In genomic region chr18:11357678-11358077, GRCh38 we compare ENCODE assay signal across 26 cellular contexts.
"Had no signal": no experiment of that assay in that cellular context is flagged by ENCODE, and none has a peak within 500 bp of the region (broad histone marks: within the 10 kb centered on the region; RNA-seq: fewer than 3 reads in every experiment).

No MANE protein-coding gene starts in this region.

- DNase-seq: stimulated activated CD4-positive, alpha-beta T cell treated with anti-CD3 and anti-CD28 coated beads, Interleukin-2, amount 100 ng/mL, for 48 hours; stimulated activated CD4-positive, alpha-beta T cell treated with anti-CD3 and anti-CD28 coated beads, Interleukin-4, amount 100 ng/mL, for 1 hour; stimulated activated CD4-positive, alpha-beta T cell treated with anti-CD3 and anti-CD28 coated beads, Interleukin-4, amount 100 ng/mL, for 24 hours; stimulated activated CD4-positive, alpha-beta T cell treated with anti-CD3 and anti-CD28 coated beads, Interleukin-4, amount 100 ng/mL, for 4 hours; stimulated activated CD8-positive, alpha-beta memory T cell treated with anti-CD3 and anti-CD28 coated beads, Interleukin-4, amount 100 ng/mL, for 48 hours; stimulated activated naive B cell treated with anti-CD40 and anti-IgM and Interleukin-4, amounts not matched to agents 10 μg/mL and 1 μg/mL and 100 μg/mL, for 72 hours; stimulated activated naive CD4-positive, alpha-beta T cell; stimulated activated naive CD4-positive, alpha-beta T cell treated with Interleukin-2 at 50 U/mL for 16 hours; stimulated activated naive CD8-positive, alpha-beta T cell treated with anti-CD3 and anti-CD28 coated beads, Interleukin-15, amount 100 ng/mL, for 72 hours; stimulated activated naive CD8-positive, alpha-beta T cell treated with anti-CD3 and anti-CD28 coated beads, Interleukin-15, Interleukin-2, amounts not matched to agents 100 U/mL and 50 U/mL, for 24 hours; stomach; substantia nigra; testis; thyroid gland; tibial artery; transverse colon; trophoblast cell; upper lobe of left lung; upper lobe of right lung; uterus had no signal

- H3K4me1 ChIP-seq: stomach, suprapubic skin, testis, thyroid gland, tibial artery, tibial nerve, transverse colon, upper lobe of left lung, upper lobe of right lung, uterus, vagina had no signal

- H3K27me3 ChIP-seq: stomach, suprapubic skin, testis, thyroid gland, tibial artery, tibial nerve, transverse colon, upper lobe of left lung, upper lobe of right lung, uterus, vagina had no signal

- H3K4me3 ChIP-seq: stomach, suprapubic skin, testis, thoracic aorta, thyroid gland, tibial artery, tibial nerve, transverse colon, upper lobe of left lung, upper lobe of right lung, uterus, vagina had no signal

- H3K36me3 ChIP-seq: stomach, suprapubic skin, thoracic aorta, thyroid gland, tibial artery, tibial nerve, transverse colon, upper lobe of left lung, upper lobe of right lung, uterus, vagina had no signal

- H3K27ac ChIP-seq: stomach, suprapubic skin, testis, thoracic aorta, thyroid gland, tibial artery, tibial nerve, transverse colon, upper lobe of left lung, upper lobe of right lung, uterus, vagina had no signal

- H3K9me3 ChIP-seq: stomach, suprapubic skin, testis, thoracic aorta, thyroid gland, tibial artery, upper lobe of left lung, upper lobe of right lung, uterus, vagina had no signal

- ATAC-seq: stimulated activated effector memory CD8-positive, alpha-beta T cell treated with anti-CD3 and anti-CD28 coated beads, Interleukin-12 subunit alpha, Interleukin-12 subunit beta, amount 100 ng/mL, for 72 hours; stimulated activated memory B cell treated with anti-CD40 and anti-IgM and Interleukin-4, amounts not matched to agents 10 μg/mL and 1 μg/mL and 100 μg/mL, for 72 hours; stimulated activated naive B cell treated with anti-CD40 and anti-IgM and Interleukin-4, amounts not matched to agents 10 μg/mL and 1 μg/mL and 100 μg/mL, for 72 hours; stimulated activated naive CD8-positive, alpha-beta T cell treated with anti-CD3 and anti-CD28 coated beads, Interleukin-15, amount 100 ng/mL, for 72 hours; stimulated activated naive CD8-positive, alpha-beta T cell treated with anti-CD3 and anti-CD28 coated beads, Interleukin-15, Interleukin-2, amounts not matched to agents 100 U/mL and 50 U/mL, for 24 hours; upper lobe of right lung had no signal
